Comparison of ENCODE assay signal across 13 cellular contexts in genomic region chr19:17489392-17490030, GRCh38. TPM values are rescaled to one million over a fixed set of nuclear protein-coding genes. Genes with fewer than 3 reads are reported as not detected.
DNase-seq lines count a peak whose midpoint lies in the region; ATAC-seq and TF ChIP-seq lines count a peak whose summit lies in the region.
"Had no signal": no experiment of that assay in that cellular context is flagged by ENCODE, and none has a peak within 500 bp of the region (broad histone marks: within the 10 kb centered on the region; RNA-seq: fewer than 3 reads in every experiment).

No MANE protein-coding gene starts in this region.

- no peaks in the 10 kb centered on the region for H3K36me3 ChIP-seq in CD4-positive, alpha-beta memory T cell (ENCODE audit: insufficient read depth, low read length)
- H3K36me3 ChIP-seq in HEK293 (ENCODE audit: control insufficient read depth in 2 of 2, insufficient read depth in 1 of 2, low read length in 2 of 2): no peaks in the 10 kb centered on the region
- H3K36me3 ChIP-seq in vagina: no peaks in the 10 kb centered on the region
- H3K36me3 ChIP-seq: Peyer's patch had no signal

- H3K9me3 Mint-ChIP-seq in CD4-positive, alpha-beta memory T cell: no peaks in the 10 kb centered on the region
- no peaks in the 10 kb centered on the region for H3K9me3 Mint-ChIP-seq in natural killer cell treated with Interleukin-12 subunit alpha and Interleukin-12 subunit beta and Interleukin-15 and Interleukin-18, amount 100 ng/mL, for 72 hours

- no peaks in the 10 kb centered on the region for H3K9me3 ChIP-seq in CD4-positive, alpha-beta memory T cell (ENCODE audit: control insufficient read depth in 1 of 2, low read length in 2 of 2)
- H3K9me3 ChIP-seq in HEK293 (ENCODE audit: control insufficient read depth, insufficient read depth, low read depth, low read length): no peaks in the 10 kb centered on the region
- no peaks in the 10 kb centered on the region for H3K9me3 ChIP-seq in vagina
- H3K9me3 ChIP-seq: mucosa of descending colon, Peyer's patch, thoracic aorta had no signal

- peak overlapping the region in 6 of 8 donors; percentile 43 to 76 (median 58) for H3K4me3 Mint-ChIP-seq in CD4-positive, alpha-beta memory T cell
- peak overlapping the region; percentile 23 for H3K4me3 Mint-ChIP-seq in natural killer cell treated with Interleukin-12 subunit alpha and Interleukin-12 subunit beta and Interleukin-15 and Interleukin-18, amount 100 ng/mL, for 72 hours

- no peak for TF ChIP-seq POLR2A in vagina (IDR thresholded peaks at IDR 0.05)

- POLR2A ChIA-PET in CD4-positive, alpha-beta memory T cell (lab: Charles Lee; ENCODE audit: partially characterized antibody): interaction anchor here (0.5 to 1.3 kb wide), 3 partner anchors 9 to 70 kb away, joined by 3 read pairs; partner anchors contain the start of genes MVB12A and SLC27A1
- POLR2A ChIA-PET in HEK293 (lab: Yijun Ruan, JAX): no interaction called here

- ATAC-seq in natural killer cell treated with Interleukin-12 subunit alpha and Interleukin-12 subunit beta and Interleukin-15 and Interleukin-18, amount 100 ng/mL, for 72 hours: no peak
- ATAC-seq in GM21576 (IDR thresholded peaks at IDR 0.05; ENCODE audit: unreplicated experiment): no peak
- no peak for ATAC-seq in HG02981 (IDR thresholded peaks at IDR 0.05; ENCODE audit: unreplicated experiment)

- no peaks in the 10 kb centered on the region for H3K27me3 ChIP-seq in CD4-positive, alpha-beta memory T cell (ENCODE audit: insufficient read depth, low read length)
- H3K27me3 ChIP-seq in vagina: no peaks in the 10 kb centered on the region
- H3K27me3 ChIP-seq: Peyer's patch had no signal

- H3K27me3 Mint-ChIP-seq in CD4-positive, alpha-beta memory T cell: no peaks in the 10 kb centered on the region
- no peaks in the 10 kb centered on the region for H3K27me3 Mint-ChIP-seq in natural killer cell treated with Interleukin-12 subunit alpha and Interleukin-12 subunit beta and Interleukin-15 and Interleukin-18, amount 100 ng/mL, for 72 hours

- H3K4me1 ChIP-seq in CD4-positive, alpha-beta memory T cell (ENCODE audit: insufficient read depth, low read length): peaks cover 41% of the 10 kb centered on the region
- H3K4me1 ChIP-seq in HEK293 (ENCODE audit: control insufficient read depth, insufficient read depth, low read length) (0 out of 2 replicates have a peak, but pooled peaks cover 2% of the 10 kb centered on the region), vagina (peaks cover 15% of the 10 kb centered on the region)

- CTCF ChIA-PET in CD4-positive, alpha-beta memory T cell (lab: Charles Lee; ENCODE audit: partially characterized antibody): interaction anchor here (2.0 kb wide), 1 partner anchor 84 kb away, joined by 8 read pairs; no protein-coding TSS in a partner anchor
- CTCF ChIA-PET in HEK293 (lab: Yijun Ruan, JAX): interaction anchor here (0.5 to 0.6 kb wide), 2 partner anchors 48 to 272 kb away, joined by 3 to 6 read pairs; no protein-coding TSS in a partner anchor

- H3K36me3 Mint-ChIP-seq in CD4-positive, alpha-beta memory T cell: no peaks in the 10 kb centered on the region
- no peaks in the 10 kb centered on the region for H3K36me3 Mint-ChIP-seq in natural killer cell treated with Interleukin-12 subunit alpha and Interleukin-12 subunit beta and Interleukin-15 and Interleukin-18, amount 100 ng/mL, for 72 hours

- H3K4me1 Mint-ChIP-seq in CD4-positive, alpha-beta memory T cell: peaks cover 21 to 42% (median 29%) of the 10 kb centered on the region in 4 donors
- peaks cover 15 to 28% of the 10 kb centered on the region in 2 donors for H3K4me1 Mint-ChIP-seq in natural killer cell treated with Interleukin-12 subunit alpha and Interleukin-12 subunit beta and Interleukin-15 and Interleukin-18, amount 100 ng/mL, for 72 hours (ENCODE audit: low read depth in 2 of 2)

- DNase-seq in CD4-positive, alpha-beta memory T cell: peak in 1 of 5 donors; percentile 30
- DNase-seq in dermis blood vessel endothelial cell (peak; percentile 58), epidermal melanocyte (ENCODE audit: insufficient read length, low spot score) (no peak), vagina (ENCODE audit: extremely low spot score in 2 of 2) (no peak)
- no peak for DNase-seq in natural killer cell treated with Interleukin-12 subunit alpha and Interleukin-12 subunit beta and Interleukin-15 and Interleukin-18, amount 100 ng/mL, for 72 hours (ENCODE audit: low spot score)
- DNase-seq: MV-4-11 had no signal

- peak overlapping the region; percentile 54 to 93 (median 87) for H3K27ac Mint-ChIP-seq in CD4-positive, alpha-beta memory T cell
- H3K27ac Mint-ChIP-seq in natural killer cell treated with Interleukin-12 subunit alpha and Interleukin-12 subunit beta and Interleukin-15 and Interleukin-18, amount 100 ng/mL, for 72 hours: peak overlapping the region in 1 of 2 donors; percentile 88

- no peak overlapping the region for H3K4me3 ChIP-seq in CD4-positive, alpha-beta memory T cell (ENCODE audit: low read length in 2 of 2)
- H3K4me3 ChIP-seq in HEK293 (ENCODE audit: low read depth, low read length): no peak overlapping the region
- H3K4me3 ChIP-seq in vagina: no peak overlapping the region
- H3K4me3 ChIP-seq: mucosa of descending colon had no signal

- TF ChIP-seq CTCF in HEK293 (tag by site-specific recombination; IDR thresholded peaks at IDR 0.05): no peak
- TF ChIP-seq CTCF in vagina (IDR thresholded peaks at IDR 0.05): no peak

- intact Hi-C loops in CD4-positive, alpha-beta memory T cell (cut with micrococcal nuclease): loop anchor here (2.0 kb wide), 1 partner anchor 19 kb away; the partner anchor contains the start of gene SLC27A1
- intact Hi-C loops in vagina (cut with DNase I): no loop called here

- peak overlapping the region; percentile 33 for H3K27ac ChIP-seq in CD4-positive, alpha-beta memory T cell (ENCODE audit: low read depth, low read length)
- H3K27ac ChIP-seq in HEK293 (ENCODE audit: extremely low read depth, low read depth, low read length) (no peak overlapping the region), vagina (no peak overlapping the region)
- H3K27ac ChIP-seq: thoracic aorta had no signal

TF ChIP-seq in HEK293, 187 proteins besides CTCF, POLR2A, EP300 and RAD21 (continues in another document):
- no peak for TF ChIP-seq YY2 (tag by site-specific recombination; IDR thresholded peaks at IDR 0.05)
- TF ChIP-seq ZNF26 (tag by site-specific recombination; IDR thresholded peaks at IDR 0.05): no peak
- no peak for TF ChIP-seq ZNF214 (tag by site-specific recombination; IDR thresholded peaks at IDR 0.05; ENCODE audit: borderline replicate concordance)
- TF ChIP-seq ZNF580 (tag by site-specific recombination; IDR thresholded peaks at IDR 0.05): peak; percentile 34; the same call in 1 of the 2 replicates
- no peak for TF ChIP-seq ZFP41 (tag by site-specific recombination; IDR thresholded peaks at IDR 0.05; ENCODE audit: borderline replicate concordance)
- no peak for TF ChIP-seq ZNF513 (tag by site-specific recombination; IDR thresholded peaks at IDR 0.05)
- TF ChIP-seq ZNF341 (tag by site-specific recombination; IDR thresholded peaks at IDR 0.05; ENCODE audit: low read depth): no peak

RNA-seq across cellular contexts. Expression of gene SLC27A1, which starts 19.2 kb away (rescaled TPM):
- 10 to 100 TPM in 1 of 2 experiments, 1 to 10 TPM in 1; 9.2 to 10.1 TPM for total RNA-seq in CD4-positive, alpha-beta memory T cell
- 1 to 10 TPM; 5.2 to 6.6 TPM for polyA plus RNA-seq in CD4-positive, alpha-beta memory T cell
- total RNA-seq in dermis blood vessel endothelial cell (31.7 and 35.5 TPM in 2 replicates), vagina (22.1 TPM)
- 1 to 10 TPM; 2.2 to 6.0 TPM for total RNA-seq in natural killer cell treated with Interleukin-12 subunit alpha and Interleukin-12 subunit beta and Interleukin-15 and Interleukin-18, amount 100 ng/mL, for 72 hours

RNA-seq across cellular contexts. Expression of gene PGLS, which starts 21.9 kb away (rescaled TPM):
- 10 to 100 TPM; 76.3 to 80.0 TPM for total RNA-seq in CD4-positive, alpha-beta memory T cell
- 10 to 100 TPM; 39.7 to 61.1 TPM for polyA plus RNA-seq in CD4-positive, alpha-beta memory T cell
- total RNA-seq in dermis blood vessel endothelial cell: 65.7 and 74.7 TPM in 2 replicates
- 10 to 100 TPM; 42.8 to 64.6 TPM for total RNA-seq in natural killer cell treated with Interleukin-12 subunit alpha and Interleukin-12 subunit beta and Interleukin-15 and Interleukin-18, amount 100 ng/mL, for 72 hours
- total RNA-seq in vagina: 134 TPM

RNA-seq across cellular contexts. Expression of gene NXNL1, which starts 28.8 kb away (rescaled TPM):
- not detected for total RNA-seq in CD4-positive, alpha-beta memory T cell
- not detected for polyA plus RNA-seq in CD4-positive, alpha-beta memory T cell
- not detected in 2 replicates for total RNA-seq in dermis blood vessel endothelial cell
- not detected for total RNA-seq in natural killer cell treated with Interleukin-12 subunit alpha and Interleukin-12 subunit beta and Interleukin-15 and Interleukin-18, amount 100 ng/mL, for 72 hours
- not detected for total RNA-seq in vagina
- total RNA-seq: epithelial cell of proximal tubule, mucosa of descending colon, Peyer's patch, thoracic aorta had no signal

RNA-seq across cellular contexts. Expression of gene TMEM221, which starts 41.0 kb away (rescaled TPM):
- not detected for total RNA-seq in CD4-positive, alpha-beta memory T cell
- under 1 TPM in 1 of 2 donors, not detected in 1; 0.09 TPM for polyA plus RNA-seq in CD4-positive, alpha-beta memory T cell
- total RNA-seq in dermis blood vessel endothelial cell: not detected in 2 replicates
- not detected for total RNA-seq in natural killer cell treated with Interleukin-12 subunit alpha and Interleukin-12 subunit beta and Interleukin-15 and Interleukin-18, amount 100 ng/mL, for 72 hours
- 0.49 TPM for total RNA-seq in vagina
- total RNA-seq: epithelial cell of proximal tubule, Peyer's patch, thoracic aorta had no signal
